In genomic region chr17:27793906-27794380, GRCh38 we compare ENCODE assay signal across 1 cellular context.
A peak's percentile ranks its signal among the peaks of the same experiment; 100 is the strongest.
TF ChIP-seq lines count a peak whose summit lies in the region.

No MANE protein-coding gene starts in this region.

TF ChIP-seq in HEK293, 187 proteins besides CTCF, POLR2A, EP300 and RAD21 (continued from another document):
- TF ChIP-seq ZBTB26 (tag by site-specific recombination; optimal IDR thresholded peaks at IDR 0.05) (peak; percentile 38), TRIM28 (IDR thresholded peaks at IDR 0.05; ENCODE audit: borderline replicate concordance, low read length) (0 out of 2 replicates have a peak, but pooled peaks have one; percentile 44), ZNF621 (tag by site-specific recombination; IDR thresholded peaks at IDR 0.05) (no peak), ZFP69B (tag by site-specific recombination; IDR thresholded peaks at IDR 0.05) (0 out of 2 replicates have a peak, but pooled peaks have one; percentile 3), ZNF169 (tag by site-specific recombination; IDR thresholded peaks at IDR 0.05) (no peak), ZNF274 (IDR thresholded peaks at IDR 0.05; ENCODE audit: low read length) (no peak), ZNF274 (tag by site-specific recombination; IDR thresholded peaks at IDR 0.05; ENCODE audit: borderline replicate concordance) (no peak), ZNF292 (tag by site-specific recombination; IDR thresholded peaks at IDR 0.05; ENCODE audit: borderline replicate concordance, low read depth) (no peak), ZNF174 (tag by site-specific recombination; IDR thresholded peaks at IDR 0.05) (no peak), ZNF768 (tag by site-specific recombination; IDR thresholded peaks at IDR 0.05) (peak; percentile 58), GLIS1 (tag by site-specific recombination; IDR thresholded peaks at IDR 0.05) (no peak), ZBTB48 (tag by site-specific recombination; IDR thresholded peaks at IDR 0.05) (0 out of 2 replicates have a peak, but pooled peaks have one; percentile 49)
TF ChIP-seq in HEK293: peak in this region for 13.
